1 cellular context compared by ENCODE assay signal in the genomic region with DNA sequence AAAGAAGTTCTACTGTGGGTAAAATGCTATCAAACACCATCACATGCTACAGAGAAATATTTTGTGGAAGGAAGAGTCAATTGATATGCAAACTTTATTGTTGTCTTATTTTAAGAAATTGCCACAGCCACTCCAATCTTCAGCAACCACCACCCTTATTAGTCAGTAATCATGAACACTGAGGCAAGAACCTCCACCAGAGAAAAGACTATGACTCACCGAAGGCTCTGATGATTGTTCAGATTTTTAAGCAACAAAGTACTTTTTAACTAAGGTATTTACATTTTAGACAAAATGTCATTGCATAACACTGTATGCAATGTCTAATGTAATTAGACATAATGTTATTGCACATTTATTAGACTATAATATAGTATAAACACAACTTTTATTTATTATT.
TF ChIP-seq lines count a peak whose summit lies in the region.

No MANE protein-coding gene starts in this region.

TF ChIP-seq in IMR-90, 13 proteins besides CTCF, POLR2A, EP300 and RAD21:
- peak; percentile 45; the same call in 1 of the 2 replicates for TF ChIP-seq BHLHE40 (IDR thresholded peaks at IDR 0.05; ENCODE audit: low read depth, low read length)
- TF ChIP-seq, protein P1, sequence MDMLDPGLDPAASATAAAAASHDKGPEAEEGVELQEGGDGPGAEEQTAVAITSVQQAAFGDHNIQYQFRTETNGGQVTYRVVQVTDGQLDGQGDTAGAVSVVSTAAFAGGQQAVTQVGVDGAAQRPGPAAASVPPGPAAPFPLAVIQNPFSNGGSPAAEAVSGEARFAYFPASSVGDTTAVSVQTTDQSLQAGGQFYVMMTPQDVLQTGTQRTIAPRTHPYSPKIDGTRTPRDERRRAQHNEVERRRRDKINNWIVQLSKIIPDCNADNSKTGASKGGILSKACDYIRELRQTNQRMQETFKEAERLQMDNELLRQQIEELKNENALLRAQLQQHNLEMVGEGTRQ (IDR thresholded peaks at IDR 0.05; ENCODE audit: low read depth, low read length), result no peak
- TF ChIP-seq MAZ (IDR thresholded peaks at IDR 0.05; ENCODE audit: borderline replicate concordance, low read depth, low read length), result no peak
- peak; percentile 93 for TF ChIP-seq FOS (IDR thresholded peaks at IDR 0.05; ENCODE audit: low read depth, low read length)
- TF ChIP-seq CEBPB (IDR thresholded peaks at IDR 0.05; ENCODE audit: low read depth, low read length), result peak; percentile 84
